Comparison of ENCODE assay signal across 8 cellular contexts in genomic region chr1:72281637-72282270, GRCh38. TPM values are rescaled to one million over a fixed set of nuclear protein-coding genes. Genes with fewer than 3 reads are reported as not detected.
DNase-seq lines count a peak whose midpoint lies in the region; ATAC-seq and TF ChIP-seq lines count a peak whose summit lies in the region.

No MANE protein-coding gene starts in this region.

- H3K27ac Mint-ChIP-seq in T-helper 1 cell treated with Interleukin-12 subunit alpha and Interleukin-12 subunit beta and Interleukin-4 antibody, amounts not matched to agents 30 μg/mL and 1 μg/mL, for 36 hours = no peak overlapping the region

- H3K4me3 ChIP-seq in Panc1 (ENCODE audit: low read depth in 2 of 2, low read length in 2 of 2) = peak overlapping the region; percentile 65 to 96
- H3K4me3 ChIP-seq in fibroblast of the aortic adventitia (ENCODE audit: low read depth, low read length) = peak overlapping the region; percentile 89
- H3K4me3 ChIP-seq in sigmoid colon = peak overlapping the region; percentile 67 to 81 (median 72)

- peak overlapping the region; percentile 51; the same call in 1 of the 2 replicates for H3K27ac ChIP-seq in Panc1 (ENCODE audit: low read length)
- peak overlapping the region; percentile 93 to 97 (median 96) for H3K27ac ChIP-seq in sigmoid colon

- peaks cover 17% of the 10 kb centered on the region for H3K4me1 ChIP-seq in Panc1 (ENCODE audit: control insufficient read depth, insufficient read depth, low read length)
- H3K4me1 ChIP-seq in sigmoid colon = peaks cover 0 to 50% (median 25%) of the 10 kb centered on the region in 4 donors

- H3K27me3 Mint-ChIP-seq in T-helper 1 cell treated with Interleukin-12 subunit alpha and Interleukin-12 subunit beta and Interleukin-4 antibody, amounts not matched to agents 30 μg/mL and 1 μg/mL, for 36 hours (ENCODE audit: low read depth) = peaks cover 34% of the 10 kb centered on the region

- 7% methylated on average over 10 of the region's 10 CpGs for WGBS in sigmoid colon, 2 donors

- H3K9me3 ChIP-seq in Panc1 (ENCODE audit: control insufficient read depth, insufficient read depth, low read depth, low read length) (no peaks in the 10 kb centered on the region), sigmoid colon (no peaks in the 10 kb centered on the region)

- in situ Hi-C loops in Panc1 (cut with HindIII; ENCODE audit: low pct_unique_long_range_greater_than_20kb, low sequenced_read_pairs) = no loop called here

- POLR2A ChIA-PET in Panc1 (lab: Charles Lee) (no interaction called here), GM10248 (lab: Yijun Ruan, JAX) (no interaction called here)

- no TSS peak for BruUV-seq in Panc1 (replicated peaks; lab: Mats Ljungman, UMichigan)

- no peak for TF ChIP-seq EP300 in sigmoid colon (IDR thresholded peaks at IDR 0.05)

- H3K9me3 Mint-ChIP-seq in T-helper 1 cell treated with Interleukin-12 subunit alpha and Interleukin-12 subunit beta and Interleukin-4 antibody, amounts not matched to agents 30 μg/mL and 1 μg/mL, for 36 hours = no peaks in the 10 kb centered on the region

- no peak for TF ChIP-seq POLR2A in sigmoid colon (IDR thresholded peaks at IDR 0.05)

- DNase-seq in T-helper 1 cell = no peak
- DNase-seq in Panc1 (ENCODE audit: low read depth, low spot score) = no peak
- DNase-seq in fibroblast of the aortic adventitia (ENCODE audit: low read depth) = peak; percentile 16
- peak; percentile 64 for DNase-seq in sigmoid colon
- DNase-seq in activated effector memory CD4-positive, alpha-beta T cell treated with anti-CD3 and anti-CD28 coated beads, Interleukin-2, amount 50 U/mL, for 16 hours = no peak
- no peak for DNase-seq in GM10248 (ENCODE audit: extremely low spot score)

- peaks cover 10% of the 10 kb centered on the region for H3K4me1 Mint-ChIP-seq in T-helper 1 cell treated with Interleukin-12 subunit alpha and Interleukin-12 subunit beta and Interleukin-4 antibody, amounts not matched to agents 30 μg/mL and 1 μg/mL, for 36 hours (ENCODE audit: low read depth)

- peak overlapping the region; percentile 67 for H3K4me3 Mint-ChIP-seq in T-helper 1 cell treated with Interleukin-12 subunit alpha and Interleukin-12 subunit beta and Interleukin-4 antibody, amounts not matched to agents 30 μg/mL and 1 μg/mL, for 36 hours

- H3K27me3 ChIP-seq in Panc1 (ENCODE audit: control insufficient read depth, insufficient read depth, low read length) (no peaks in the 10 kb centered on the region), sigmoid colon (no peaks in the 10 kb centered on the region)

- TF ChIP-seq CTCF in Panc1 (IDR thresholded peaks at IDR 0.05) (no peak), fibroblast of the aortic adventitia (IDR thresholded peaks at IDR 0.05; ENCODE audit: insufficient read depth, low read length) (no peak), sigmoid colon (IDR thresholded peaks at IDR 0.05) (no peak), GM10248 (IDR thresholded peaks at IDR 0.05; ENCODE audit: control extremely low read depth, extremely low read depth, low read depth, missing control alignments) (no peak)

- ATAC-seq in Panc1 = no peak
- ATAC-seq in HG03139 (IDR thresholded peaks at IDR 0.05; ENCODE audit: unreplicated experiment) = no peak

- H3K36me3 Mint-ChIP-seq in T-helper 1 cell treated with Interleukin-12 subunit alpha and Interleukin-12 subunit beta and Interleukin-4 antibody, amounts not matched to agents 30 μg/mL and 1 μg/mL, for 36 hours (ENCODE audit: low read depth) = no peaks in the 10 kb centered on the region

- intact Hi-C loops in Panc1 (cut with micrococcal nuclease; ENCODE audit: unreplicated experiment) (no loop called here), sigmoid colon (cut with DNase I) (loop anchor here (2.0 kb wide), 1 partner anchor 95 kb away; no protein-coding TSS in a partner anchor)

- CTCF ChIA-PET in Panc1 (lab: Charles Lee) = no interaction called here
- CTCF ChIA-PET in GM10248 (lab: Yijun Ruan, JAX) = no interaction called here

- H3K36me3 ChIP-seq in Panc1 (ENCODE audit: control insufficient read depth, insufficient read depth, low read length) (no peaks in the 10 kb centered on the region), sigmoid colon (no peaks in the 10 kb centered on the region)

RNA-seq across cellular contexts. Expression of gene NEGR1, which starts 0.6 kb away (rescaled TPM):
- total RNA-seq in Panc1 (2021; ENCODE audit: unreplicated experiment) (2.7 TPM), fibroblast of the aortic adventitia (ENCODE audit: low replicate concordance) (1.1 and 20.7 TPM in 2 replicates), sigmoid colon (10 to 100 TPM; 42.5 to 69.2 (median 60.0) TPM)
- polyA plus RNA-seq in Panc1 (2012; ENCODE audit: insufficient read length) = 0.74 TPM
- 1 to 10 TPM in 2 of 3 donors, under 1 TPM in 1; 0.69 to 4.8 (median 3.0) TPM for polyA plus RNA-seq in sigmoid colon

Comparison
In these comparisons a context has a peak if more than half of its experiments do, and no peak if none do; other contexts are left out.
1. DNase-seq: peak in fibroblast of the aortic adventitia (single experiment) and sigmoid colon (single experiment); none in T-helper 1 cell (0 of 5), Panc1 (single experiment), activated effector memory CD4-positive, alpha-beta T cell treated with anti-CD3 and anti-CD28 coated beads, Interleukin-2, amount 50 U/mL, for 16 hours (single experiment) and GM10248 (single experiment).
2. Peak in every context shown above with its lines, with median percentiles within 50 percentile points of each other: H3K4me3 ChIP-seq.